Comparison of ENCODE assay signal across 19 cellular contexts in the genomic region with DNA sequence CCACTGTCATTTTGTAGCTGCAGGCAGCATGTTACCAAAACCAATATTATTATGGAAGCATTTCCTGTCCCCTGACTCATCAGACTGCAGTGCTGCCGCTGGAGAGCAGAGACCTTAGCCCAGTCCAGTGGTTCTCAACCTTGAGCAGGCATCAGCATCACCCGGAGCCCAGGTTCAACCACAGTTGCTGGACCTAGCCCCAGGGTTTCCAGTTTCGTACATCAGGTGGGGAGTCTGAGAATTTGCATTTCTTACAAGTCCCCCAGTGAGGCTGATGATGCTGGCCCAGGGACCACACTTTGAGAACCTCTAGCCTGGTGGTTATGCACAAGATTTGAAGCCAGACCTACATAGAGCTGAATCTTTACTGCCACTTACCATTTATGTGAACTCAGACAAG. TPM values are rescaled to one million over a fixed set of nuclear protein-coding genes. Genes with fewer than 3 reads are reported as not detected.
DNase-seq lines count a peak whose midpoint lies in the region; ATAC-seq and TF ChIP-seq lines count a peak whose summit lies in the region.
"Had no signal": no experiment of that assay in that cellular context is flagged by ENCODE, and none has a peak within 500 bp of the region (broad histone marks: within the 10 kb centered on the region; RNA-seq: fewer than 3 reads in every experiment).

No MANE protein-coding gene starts in this region.

- no peak for TF ChIP-seq CTCF in GM12865 (IDR thresholded peaks at IDR 0.05; ENCODE audit: insufficient read depth, low read depth, low read length, missing control alignments)

- intact Hi-C loops in head of caudate nucleus (cut with DNase I), result no loop called here

- DNase-seq in GM12865 (ENCODE audit: low read depth), result peak; percentile 58
- no peak for DNase-seq in SIG-M5 treated with dmso at 0.1 percent for 504 hours (lab: John Stamatoyannopoulos, UW; ENCODE audit: unreplicated experiment)
- DNase-seq in stimulated activated CD4-positive, alpha-beta T cell treated with anti-CD3 and anti-CD28 coated beads, Interleukin-2, amount 100 ng/mL, for 48 hours, result no peak
- DNase-seq in head of caudate nucleus, result no peak
- DNase-seq in dermis blood vessel endothelial cell, result no peak
- DNase-seq: adrenal gland; hypothalamus; left ventricle myocardium inferior; naive thymus-derived CD4-positive, alpha-beta T cell; NCI-H146; NCI-H510A treated with DMSO at 0.1 percent for 48 hours; Peyer's patch; stimulated activated CD4-positive, alpha-beta T cell treated with anti-CD3 and anti-CD28 coated beads, Interleukin-1b, Interleukin-23, amount 100 ng/mL, for 48 hours; T-helper 1 cell had no signal

- ATAC-seq in GM19397 (IDR thresholded peaks at IDR 0.05; ENCODE audit: unreplicated experiment) (peak; percentile 67), HG02678 (IDR thresholded peaks at IDR 0.05; ENCODE audit: unreplicated experiment) (peak; percentile 54), HG03442 (IDR thresholded peaks at IDR 0.05; ENCODE audit: unreplicated experiment) (peak; percentile 61)
- ATAC-seq: activated CD4-positive, CD25-positive, alpha-beta regulatory T cell treated with anti-CD3 and anti-CD28 coated beads, Interleukin-2, amount 50 U/mL, for 24 hours; naive thymus-derived CD4-positive, alpha-beta T cell had no signal

- H3K4me3 ChIP-seq in GM12865 (ENCODE audit: low read depth, low read length), result no peak overlapping the region
- H3K4me3 ChIP-seq: adrenal gland, left ventricle myocardium inferior, Peyer's patch, right atrium auricular region had no signal

RNA-seq across cellular contexts. Expression of gene LY86, which starts 47.3 kb away (rescaled TPM):
- not detected in 2 replicates for total RNA-seq in dermis blood vessel endothelial cell
